In genomic region chr7:24713850-24714675, GRCh38 we compare ENCODE assay signal across 21 cellular contexts.
"Had no signal": no experiment of that assay in that cellular context is flagged by ENCODE, and none has a peak within 500 bp of the region (broad histone marks: within the 10 kb centered on the region; RNA-seq: fewer than 3 reads in every experiment).

No MANE protein-coding gene starts in this region.

- H3K27ac Mint-ChIP-seq: activated T-helper 1 cell treated with anti-CD3 and anti-CD28 coated beads, Interleukin-12 subunit alpha, Interleukin-12 subunit beta, Interleukin-2, Interleukin-4 antibody, amounts not matched to agents 30 ng/mL and 10 ng/mL and 1 ng/mL, durations not matched to agents 14 hours and 24 hours and 36 hours; nephron; stimulated activated naive B cell treated with anti-CD40 and anti-IgM and Interleukin-4, amounts not matched to agents 10 μg/mL and 1 μg/mL and 100 μg/mL, for 72 hours had no signal

- H3K4me2 ChIP-seq: smooth muscle cell had no signal

- H3K36me3 ChIP-seq: adrenal gland, brain microvascular endothelial cell had no signal

- ATAC-seq: SK-N-SH treated with all-trans-retinoic acid at 6 μM for 48 hours; stimulated activated naive B cell treated with anti-CD40 and anti-IgM and Interleukin-4, amounts not matched to agents 10 μg/mL and 1 μg/mL and 100 μg/mL, for 72 hours had no signal

- H3K9me3 ChIP-seq: adrenal gland, ascending aorta, left ventricle myocardium inferior, sigmoid colon, testis had no signal

- H3K27me3 ChIP-seq: adrenal gland, ascending aorta, brain microvascular endothelial cell, sigmoid colon, testis had no signal

- H3K4me3 Mint-ChIP-seq: activated naive CD4-positive, alpha-beta T cell treated with anti-CD3 and anti-CD28 coated beads, Interleukin-2, amount 50 U/mL, for 24 hours; activated T-helper 1 cell treated with anti-CD3 and anti-CD28 coated beads, Interleukin-12 subunit alpha, Interleukin-12 subunit beta, Interleukin-2, Interleukin-4 antibody, amounts not matched to agents 30 ng/mL and 10 ng/mL and 1 ng/mL, durations not matched to agents 14 hours and 24 hours and 36 hours; nephron; stimulated activated naive B cell treated with anti-CD40 and anti-IgM and Interleukin-4, amounts not matched to agents 10 μg/mL and 1 μg/mL and 100 μg/mL, for 72 hours had no signal

- H3K9me3 Mint-ChIP-seq: activated naive CD4-positive, alpha-beta T cell treated with anti-CD3 and anti-CD28 coated beads, Interleukin-2, amount 50 U/mL, for 24 hours; activated T-helper 1 cell treated with anti-CD3 and anti-CD28 coated beads, Interleukin-12 subunit alpha, Interleukin-12 subunit beta, Interleukin-2, Interleukin-4 antibody, amounts not matched to agents 30 ng/mL and 10 ng/mL and 1 ng/mL, durations not matched to agents 14 hours and 24 hours and 36 hours; nephron had no signal

- H3K4me3 ChIP-seq: adrenal gland, ascending aorta, left ventricle myocardium inferior, sigmoid colon, smooth muscle cell, testis had no signal

- H3K4me1 Mint-ChIP-seq: activated naive CD4-positive, alpha-beta T cell treated with anti-CD3 and anti-CD28 coated beads, Interleukin-2, amount 50 U/mL, for 24 hours had no signal

- H3K27ac ChIP-seq: adrenal gland, ascending aorta, brain microvascular endothelial cell, epithelial cell of prostate, left ventricle myocardium inferior, sigmoid colon, testis had no signal

- H3K4me1 ChIP-seq: adrenal gland, ascending aorta, sigmoid colon, testis had no signal

- DNase-seq: activated gamma-delta T cell treated with Interleukin-2 at 50 U/mL for 16 hours; brain microvascular endothelial cell; cortex of kidney; kidney glomerular epithelial cell; left ventricle myocardium inferior; nucleus accumbens; sigmoid colon; stimulated activated CD4-positive, alpha-beta T cell treated with anti-CD3 and anti-CD28 coated beads, Interleukin-2, amount 100 ng/mL, for 48 hours; stimulated activated CD8-positive, alpha-beta memory T cell treated with anti-CD3 and anti-CD28 coated beads, Interleukin-4, amount 100 ng/mL, for 48 hours; stimulated activated naive B cell treated with anti-CD40 and anti-IgM and Interleukin-4, amounts not matched to agents 10 μg/mL and 1 μg/mL and 100 μg/mL, for 72 hours; T-helper 1 cell; testis; trophoblast cell had no signal
